12 cellular contexts compared by ENCODE assay signal in genomic region chr1:225762002-225762441, GRCh38.
A peak's percentile ranks its signal among the peaks of the same experiment; 100 is the strongest.
DNase-seq lines count a peak whose midpoint lies in the region; ATAC-seq and TF ChIP-seq lines count a peak whose summit lies in the region.
"Had no signal": no experiment of that assay in that cellular context is flagged by ENCODE, and none has a peak within 500 bp of the region (broad histone marks: within the 10 kb centered on the region; RNA-seq: fewer than 3 reads in every experiment).

No MANE protein-coding gene starts in this region.

- H3K9ac ChIP-seq in stomach smooth muscle (ENCODE audit: low read length in 2 of 2): no peak overlapping the region

- peak overlapping the region; percentile 58 for H3K27ac ChIP-seq in stomach smooth muscle (ENCODE audit: low read length)

- no peak overlapping the region for H3K4me3 ChIP-seq in fibroblast of pulmonary artery (replicated peaks; ENCODE audit: low read depth, low read length)
- H3K4me3 ChIP-seq in stomach smooth muscle (ENCODE audit: low read length in 2 of 2): no peak overlapping the region

- TF ChIP-seq CTCF in fibroblast of pulmonary artery (IDR thresholded peaks at IDR 0.05; ENCODE audit: low read length, missing control alignments): no peak

- ATAC-seq in GM18517 (IDR thresholded peaks at IDR 0.05; ENCODE audit: unreplicated experiment): no peak
- ATAC-seq: natural killer cell treated with Interleukin-12 subunit alpha and Interleukin-12 subunit beta and Interleukin-15 and Interleukin-18, amount 100 ng/mL, for 72 hours had no signal

- no peaks in the 10 kb centered on the region for H3K27me3 ChIP-seq in stomach smooth muscle (ENCODE audit: control insufficient read depth in 1 of 2, insufficient read depth in 2 of 2, low read length in 2 of 2)

- H3K9me3 ChIP-seq in stomach smooth muscle (ENCODE audit: control insufficient read depth in 2 of 2, low read length in 2 of 2): no peaks in the 10 kb centered on the region

- peaks cover 37% of the 10 kb centered on the region for H3K4me1 ChIP-seq in stomach smooth muscle (ENCODE audit: control insufficient read depth, insufficient read depth, low read length)

- DNase-seq in NCI-H510A treated with DMSO at 0.1 percent for 48 hours (lab: John Stamatoyannopoulos, UW) (peak; percentile 41), NCI-H510A (lab: John Stamatoyannopoulos, UW) (no peak), NCI-H345 treated with DMSO at 0.1 percent for 48 hours (lab: John Stamatoyannopoulos, UW; ENCODE audit: unreplicated experiment) (peak; percentile 17), fibroblast of pulmonary artery (ENCODE audit: low read depth) (peak; percentile 42), HUDEP-2 (lab: John Stamatoyannopoulos, UW; ENCODE audit: unreplicated experiment in 76 of 76) (no peak)
- DNase-seq in activated effector memory CD4-positive, alpha-beta T cell treated with anti-CD3 and anti-CD28 coated beads, Interleukin-2, amount 50 U/mL, for 16 hours: no peak
- DNase-seq: activated CD4-positive, alpha-beta T cell treated with anti-CD3 and anti-CD28 coated beads, Interleukin-2, amount 10 ng/mL, durations not matched to agents 24 days and 14 days; activated naive CD4-positive, alpha-beta T cell treated with anti-CD3 and anti-CD28 coated beads, Interleukin-2, amount 50 U/mL, for 16 hours; GOT3 had no signal

- H3K36me3 ChIP-seq in stomach smooth muscle (ENCODE audit: control insufficient read depth in 2 of 2, insufficient read depth in 2 of 2, low read length in 2 of 2): no peaks in the 10 kb centered on the region

Comparison
In these comparisons a context has a peak if more than half of its experiments do, and no peak if none do; other contexts are left out.
1. DNase-seq: peak in NCI-H510A treated with DMSO at 0.1 percent for 48 hours (single experiment), NCI-H345 treated with DMSO at 0.1 percent for 48 hours (single experiment) and fibroblast of pulmonary artery (single experiment); none in NCI-H510A (single experiment), activated effector memory CD4-positive, alpha-beta T cell treated with anti-CD3 and anti-CD28 coated beads, Interleukin-2, amount 50 U/mL, for 16 hours (single experiment) and HUDEP-2 (0 of 76).